ENCODE assay signal across 1 cellular context in the genomic region with DNA sequence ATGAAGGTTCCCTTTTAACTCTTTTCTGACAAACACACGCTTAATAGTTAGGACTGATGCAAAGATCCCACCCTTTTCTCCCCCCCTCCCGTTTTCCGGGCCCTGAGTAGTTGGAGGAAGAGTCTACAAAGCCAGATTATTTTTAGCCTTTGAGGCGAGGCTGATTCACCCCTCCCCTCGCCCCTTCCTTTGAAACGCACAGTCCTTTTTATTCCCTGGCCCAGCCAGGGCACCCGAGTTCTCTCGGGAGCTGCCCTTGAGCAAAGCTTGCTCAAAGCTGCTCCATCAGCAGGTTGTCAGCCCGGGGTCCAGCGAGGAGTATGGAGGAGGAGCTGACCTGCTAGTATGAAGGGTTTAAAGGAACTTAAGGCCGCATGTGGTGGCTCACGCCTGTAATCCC.
TF ChIP-seq lines count a peak whose summit lies in the region.

No MANE protein-coding gene starts in this region.

TF ChIP-seq in HepG2, 621 proteins besides CTCF, POLR2A, EP300 and RAD21 (continued from another document):
- TF ChIP-seq, protein P1, sequence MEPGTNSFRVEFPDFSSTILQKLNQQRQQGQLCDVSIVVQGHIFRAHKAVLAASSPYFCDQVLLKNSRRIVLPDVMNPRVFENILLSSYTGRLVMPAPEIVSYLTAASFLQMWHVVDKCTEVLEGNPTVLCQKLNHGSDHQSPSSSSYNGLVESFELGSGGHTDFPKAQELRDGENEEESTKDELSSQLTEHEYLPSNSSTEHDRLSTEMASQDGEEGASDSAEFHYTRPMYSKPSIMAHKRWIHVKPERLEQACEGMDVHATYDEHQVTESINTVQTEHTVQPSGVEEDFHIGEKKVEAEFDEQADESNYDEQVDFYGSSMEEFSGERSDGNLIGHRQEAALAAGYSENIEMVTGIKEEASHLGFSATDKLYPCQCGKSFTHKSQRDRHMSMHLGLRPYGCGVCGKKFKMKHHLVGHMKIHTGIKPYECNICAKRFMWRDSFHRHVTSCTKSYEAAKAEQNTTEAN (CRISPR knock-in tag; conservative IDR thresholded peaks at IDR 0.05), result no peak
- TF ChIP-seq, protein P2, sequence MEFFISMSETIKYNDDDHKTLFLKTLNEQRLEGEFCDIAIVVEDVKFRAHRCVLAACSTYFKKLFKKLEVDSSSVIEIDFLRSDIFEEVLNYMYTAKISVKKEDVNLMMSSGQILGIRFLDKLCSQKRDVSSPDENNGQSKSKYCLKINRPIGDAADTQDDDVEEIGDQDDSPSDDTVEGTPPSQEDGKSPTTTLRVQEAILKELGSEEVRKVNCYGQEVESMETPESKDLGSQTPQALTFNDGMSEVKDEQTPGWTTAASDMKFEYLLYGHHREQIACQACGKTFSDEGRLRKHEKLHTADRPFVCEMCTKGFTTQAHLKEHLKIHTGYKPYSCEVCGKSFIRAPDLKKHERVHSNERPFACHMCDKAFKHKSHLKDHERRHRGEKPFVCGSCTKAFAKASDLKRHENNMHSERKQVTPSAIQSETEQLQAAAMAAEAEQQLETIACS (CRISPR knock-in tag; IDR thresholded peaks at IDR 0.05), result no peak
- no peak for TF ChIP-seq SMYD3 (CRISPR knock-in tag; IDR thresholded peaks at IDR 0.05)
- no peak for TF ChIP-seq GATAD1 (CRISPR knock-in tag; IDR thresholded peaks at IDR 0.05)
- TF ChIP-seq ZNF263 (CRISPR knock-in tag; IDR thresholded peaks at IDR 0.05), result no peak
- TF ChIP-seq NRL (CRISPR knock-in tag; IDR thresholded peaks at IDR 0.05; ENCODE audit: borderline replicate concordance), result no peak
- no peak for TF ChIP-seq PRPF4 (IDR thresholded peaks at IDR 0.05; ENCODE audit: low read depth, low read length, poor library complexity, severe bottlenecking)
- TF ChIP-seq TP53 (CRISPR knock-in tag; conservative IDR thresholded peaks at IDR 0.05), result no peak
- no peak for TF ChIP-seq CBX2 (IDR thresholded peaks at IDR 0.05; ENCODE audit: low read depth, low read length)
- no peak for TF ChIP-seq CBX2 (CRISPR knock-in tag; IDR thresholded peaks at IDR 0.05; ENCODE audit: low read depth)
- TF ChIP-seq ZFAT (CRISPR knock-in tag; conservative IDR thresholded peaks at IDR 0.05), result no peak
- no peak for TF ChIP-seq ZNF557 (CRISPR knock-in tag; IDR thresholded peaks at IDR 0.05)
- no peak for TF ChIP-seq HNRNPUL1 (IDR thresholded peaks at IDR 0.05; ENCODE audit: low read depth, low read length)
TF ChIP-seq in HepG2: peak in this region for 0.
